In the genomic region with DNA sequence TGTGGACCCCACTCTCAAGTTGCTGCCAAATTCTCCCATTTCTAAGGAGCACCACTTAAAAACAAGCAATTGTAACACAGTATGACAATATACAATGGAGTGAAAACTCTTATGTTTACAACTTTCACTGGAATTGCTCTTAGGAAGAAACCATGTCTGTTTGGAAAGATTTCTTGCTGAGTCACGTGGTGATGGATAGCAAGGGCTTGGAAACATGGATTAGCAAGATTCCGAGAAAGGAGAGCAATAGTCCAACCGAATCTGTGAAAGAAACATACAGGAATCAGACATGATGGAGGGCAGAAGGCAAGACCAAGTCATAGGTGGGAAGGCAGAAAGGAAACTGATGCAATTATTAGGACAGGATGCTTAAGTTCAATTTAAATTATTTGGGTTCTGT, we compare ENCODE assay signal across 23 cellular contexts. TPM values are rescaled to one million over a fixed set of nuclear protein-coding genes. Genes with fewer than 3 reads are reported as not detected.
DNase-seq lines count a peak whose midpoint lies in the region; ATAC-seq and TF ChIP-seq lines count a peak whose summit lies in the region.
"Had no signal": no experiment of that assay in that cellular context is flagged by ENCODE, and none has a peak within 500 bp of the region (broad histone marks: within the 10 kb centered on the region; RNA-seq: fewer than 3 reads in every experiment).

No MANE protein-coding gene starts in this region.

- H4K91ac ChIP-seq in mesenchymal stem cell (ENCODE audit: low read length): no peak overlapping the region

- H3K23ac ChIP-seq in mesenchymal stem cell (ENCODE audit: low read length in 2 of 2): no peak overlapping the region

- no peaks in the 10 kb centered on the region for H3K9me3 ChIP-seq in Karpas-422 (ENCODE audit: low read length)
- no peaks in the 10 kb centered on the region for H3K9me3 ChIP-seq in esophagus muscularis mucosa
- no peaks in the 10 kb centered on the region for H3K9me3 ChIP-seq in mesenchymal stem cell (ENCODE audit: control insufficient read depth, low read length)
- no peaks in the 10 kb centered on the region for H3K9me3 ChIP-seq in BE2C
- H3K9me3 ChIP-seq: BLaER1, SJSA1 had no signal

- DNase-seq in DMS79 (lab: John Stamatoyannopoulos, UW) (peak; percentile 24), Karpas-422 (no peak), esophagus muscularis mucosa (ENCODE audit: extremely low spot score) (peak; percentile 29), mesenchymal stem cell (peak; percentile 32), BE2C (no peak)
- no peak for DNase-seq in activated CD8-positive, alpha-beta memory T cell treated with anti-CD3 and anti-CD28 coated beads for 24 hours
- DNase-seq: CD4-positive, alpha-beta T cell; COR-L47; DMS 273 treated with DMSO at 0.1 percent for 48 hours; H7; Kasumi-1; NCI-H1694; NCI-H2081; NCI-H446; NCI-H526 treated with DMSO at 0.1 percent for 48 hours; OCI-M1 had no signal

- no peak for TF ChIP-seq POLR2A in esophagus muscularis mucosa (IDR thresholded peaks at IDR 0.05; ENCODE audit: low read depth)

- TF ChIP-seq CTCF in esophagus muscularis mucosa (IDR thresholded peaks at IDR 0.05) (no peak), BE2C (IDR thresholded peaks at IDR 0.05; ENCODE audit: low read depth, low read length) (no peak)

- no peaks in the 10 kb centered on the region for H4K20me1 ChIP-seq in Karpas-422 (ENCODE audit: insufficient read depth, low read depth, low read length)
- H4K20me1 ChIP-seq: BLaER1 had no signal

- 63% methylated on average over 3 of the region's 3 CpGs for WGBS in esophagus muscularis mucosa
- 40% methylated on average over 3 of the region's 3 CpGs for WGBS in mesenchymal stem cell

- no peaks in the 10 kb centered on the region for H3K9me2 ChIP-seq in Karpas-422 (replicated peaks; ENCODE audit: insufficient read depth, low read length)

- H4K8ac ChIP-seq in mesenchymal stem cell (ENCODE audit: low read length): no peak overlapping the region

- ATAC-seq in GM18873 (IDR thresholded peaks at IDR 0.05; ENCODE audit: low FRiP score, unreplicated experiment): no peak
- ATAC-seq in GM21619 (IDR thresholded peaks at IDR 0.05; ENCODE audit: unreplicated experiment): no peak
- ATAC-seq: Right ventricle myocardium inferior had no signal

- no peaks in the 10 kb centered on the region for H3K79me2 ChIP-seq in Karpas-422 (ENCODE audit: low read length)

- H3K4me2 ChIP-seq in Karpas-422 (ENCODE audit: low read depth, low read length, poor library complexity, severe bottlenecking): no peak overlapping the region
- H3K4me2 ChIP-seq in mesenchymal stem cell (ENCODE audit: low read length, poor library complexity, severe bottlenecking): no peak overlapping the region
- H3K4me2 ChIP-seq: BLaER1 had no signal

- H3K36me3 ChIP-seq in Karpas-422 (ENCODE audit: insufficient read depth, low read length) (no peaks in the 10 kb centered on the region), esophagus muscularis mucosa (no peaks in the 10 kb centered on the region), mesenchymal stem cell (ENCODE audit: control insufficient read depth in 1 of 2, insufficient read depth in 2 of 2, low read depth in 1 of 2, low read length in 2 of 2) (no peaks in the 10 kb centered on the region), BE2C (no peaks in the 10 kb centered on the region)
- H3K36me3 ChIP-seq: BLaER1, SJSA1 had no signal

- no peak overlapping the region for H3K18ac ChIP-seq in mesenchymal stem cell (ENCODE audit: low read depth in 1 of 2, low read length in 2 of 2)

- no peak overlapping the region for H3K4ac ChIP-seq in mesenchymal stem cell (ENCODE audit: low read depth in 1 of 2, low read length in 2 of 2)

- no peaks in the 10 kb centered on the region for H3K27me3 ChIP-seq in Karpas-422 (ENCODE audit: low read length)
- H3K27me3 ChIP-seq in esophagus muscularis mucosa: no peaks in the 10 kb centered on the region
- H3K27me3 ChIP-seq in mesenchymal stem cell (ENCODE audit: control insufficient read depth in 1 of 2, insufficient read depth in 1 of 2, low read length in 2 of 2): peaks cover 0 to 44% of the 10 kb centered on the region in 2 experiments
- no peaks in the 10 kb centered on the region for H3K27me3 ChIP-seq in BE2C
- H3K27me3 ChIP-seq: BLaER1, SJSA1 had no signal

- TF ChIP-seq EP300 in esophagus muscularis mucosa (IDR thresholded peaks at IDR 0.05): peak; percentile 12

- no peak overlapping the region for H2AFZ ChIP-seq in Karpas-422 (ENCODE audit: low read length)
- no peak overlapping the region for H2AFZ ChIP-seq in mesenchymal stem cell (ENCODE audit: low read depth, low read length)

- peaks cover 51% of the 10 kb centered on the region for H3K4me1 ChIP-seq in Karpas-422 (ENCODE audit: low read length)
- H3K4me1 ChIP-seq in esophagus muscularis mucosa: peaks cover 0 to 22% (median 16%) of the 10 kb centered on the region in 4 donors
- H3K4me1 ChIP-seq in mesenchymal stem cell (ENCODE audit: control insufficient read depth, insufficient read depth, low read depth, low read length): no peaks in the 10 kb centered on the region
- H3K4me1 ChIP-seq in BE2C: peaks cover 7% of the 10 kb centered on the region; the same call in 1 of the 2 replicates
- H3K4me1 ChIP-seq: SJSA1 had no signal

- no peak overlapping the region for H2BK5ac ChIP-seq in mesenchymal stem cell (ENCODE audit: low read depth, low read length, poor library complexity, severe bottlenecking)

- H3K14ac ChIP-seq in mesenchymal stem cell (ENCODE audit: low read length in 2 of 2): no peak overlapping the region

- no peak overlapping the region for H2BK120ac ChIP-seq in mesenchymal stem cell (ENCODE audit: low read depth, low read length)

- H3K27ac ChIP-seq in Karpas-422 (ENCODE audit: low read length) (peak overlapping the region; percentile 27; the same call in 1 of the 2 replicates), esophagus muscularis mucosa (replicated peaks in 1 of 4) (no peak overlapping the region), mesenchymal stem cell (ENCODE audit: low read length, poor library complexity, severe bottlenecking) (no peak overlapping the region)
- H3K27ac ChIP-seq: BLaER1, HL-60, SJSA1 had no signal

- intact Hi-C loops in esophagus muscularis mucosa (cut with DNase I): no loop called here

- no peak overlapping the region for H2BK15ac ChIP-seq in mesenchymal stem cell (ENCODE audit: low read depth, poor library complexity, severe bottlenecking)

- H3K9ac ChIP-seq in Karpas-422 (ENCODE audit: low read length): no peak overlapping the region
- H3K9ac ChIP-seq in mesenchymal stem cell (ENCODE audit: low read length): no peak overlapping the region
- H3K9ac ChIP-seq: BLaER1 had no signal

- no peak overlapping the region for H2BK12ac ChIP-seq in mesenchymal stem cell (ENCODE audit: low read length in 2 of 2)

- no peak overlapping the region for H2AK5ac ChIP-seq in mesenchymal stem cell (ENCODE audit: low read length, severe bottlenecking)

- H3K4me3 ChIP-seq in Karpas-422 (ENCODE audit: low read length) (no peak overlapping the region), esophagus muscularis mucosa (no peak overlapping the region), mesenchymal stem cell (ENCODE audit: insufficient read depth in 1 of 2, low read depth in 1 of 2, low read length in 2 of 2) (no peak overlapping the region), BE2C (ENCODE audit: low read depth, low read length) (no peak overlapping the region)
- H3K4me3 ChIP-seq: BLaER1, SJSA1 had no signal

- H3K79me1 ChIP-seq in mesenchymal stem cell (replicated peaks; ENCODE audit: low read length, poor library complexity, severe bottlenecking): no peaks in the 10 kb centered on the region

RNA-seq across cellular contexts. Expression of gene THY1, which starts 27.6 kb away (rescaled TPM):
- not detected in 2 replicates for total RNA-seq in Karpas-422 (2014; rRNA removed; shearing (Covaris generic); ENCODE audit: low replicate concordance)
- total RNA-seq in esophagus muscularis mucosa: 10 to 100 TPM; 13.3 to 70.1 (median 25.4) TPM
- 87.8 TPM for polyA plus RNA-seq in mesenchymal stem cell (2013, experiment 1 of 2)
- polyA plus RNA-seq in mesenchymal stem cell (2013, experiment 2 of 2): 87.6 TPM
- 1,337 TPM for polyA plus RNA-seq in BE2C (2012; ENCODE audit: insufficient read depth, insufficient read length, low read depth)
- total RNA-seq: CD4-positive, alpha-beta T cell; MCF 10A had no signal

Comparison
In these comparisons a context has a peak if more than half of its experiments do, and no peak if none do; other contexts are left out.
1. DNase-seq: peak in DMS79 (single experiment), esophagus muscularis mucosa (single experiment) and mesenchymal stem cell (single experiment); none in Karpas-422 (single experiment), BE2C (single experiment) and activated CD8-positive, alpha-beta memory T cell treated with anti-CD3 and anti-CD28 coated beads for 24 hours (single experiment).
2. RNA of gene THY1, which starts 27.6 kb away (total RNA-seq): 13.3 to 70.1 TPM in esophagus muscularis mucosa; not detected in Karpas-422; every median in the first group is over 10 times any median in the second.